8 cellular contexts compared by ENCODE assay signal in genomic region chr17:63946440-63947363, GRCh38. TPM values are rescaled to one million over a fixed set of nuclear protein-coding genes. Genes with fewer than 3 reads are reported as not detected.
DNase-seq lines count a peak whose midpoint lies in the region; ATAC-seq and TF ChIP-seq lines count a peak whose summit lies in the region.

No MANE protein-coding gene starts in this region.

- BruUV-seq in mammary epithelial cell (replicated peaks; lab: Mats Ljungman, UMichigan) = no TSS peak

- no peaks in the 10 kb centered on the region for H3K79me2 ChIP-seq in mammary epithelial cell (ENCODE audit: insufficient read depth, low read length)

- H3K4me2 ChIP-seq in mammary epithelial cell (ENCODE audit: insufficient read depth, low read depth, low read length) = no peak overlapping the region

- in situ Hi-C loops in mammary epithelial cell (cut with MboI; ENCODE audit: low sequenced_read_pairs in 2 of 2) = no loop called here

- no peak overlapping the region for H2AFZ ChIP-seq in mammary epithelial cell (ENCODE audit: low read depth, low read length)

- H3K36me3 ChIP-seq in MG63 (no peaks in the 10 kb centered on the region), mammary epithelial cell (ENCODE audit: insufficient read depth, low read length) (no peaks in the 10 kb centered on the region)

- CTCF ChIA-PET in mammary epithelial cell (lab: Charles Lee; ENCODE audit: low non-redundant PET) = interaction anchor here (0.6 to 1.3 kb wide), 8 partner anchors 15 to 64 kb away, joined by 3 to 26 read pairs (median 7); partner anchors contain the start of gene CD79B

- intact Hi-C loops in mammary epithelial cell (cut with micrococcal nuclease) (loop anchor here (1.0 kb wide), 1 partner anchor 27 kb away; no protein-coding TSS in a partner anchor), left colon (cut with DNase I, micrococcal nuclease) (no loop called here)

- dilution Hi-C loops in mammary epithelial cell (cut with HindIII; ENCODE audit: low sequenced_read_pairs) = no loop called here

- 70% methylated on average over 4 of the region's 20 CpGs for WGBS in mammary epithelial cell (ENCODE audit: low coverage, missing lambda C conversion rate)

- no peaks in the 10 kb centered on the region for H3K27me3 ChIP-seq in MG63
- H3K27me3 ChIP-seq in mammary epithelial cell (ENCODE audit: insufficient read depth, low read length) = no peaks in the 10 kb centered on the region

- ATAC-seq in GM21447 (IDR thresholded peaks at IDR 0.05; ENCODE audit: unreplicated experiment) (peak; percentile 62), left colon (peak; percentile 80)

- no peak overlapping the region for H3K9ac ChIP-seq in mammary epithelial cell (ENCODE audit: insufficient read depth, low read length)

- H3K9me3 ChIP-seq in MG63 (no peaks in the 10 kb centered on the region), mammary epithelial cell (replicated peaks; ENCODE audit: insufficient read depth, low read length) (no peaks in the 10 kb centered on the region)

- H3K4me3 ChIP-seq in MG63 (no peak overlapping the region), mammary epithelial cell (replicated peaks in 1 of 3; ENCODE audit: insufficient read depth in 1 of 3, low read depth in 2 of 3, low read length in 3 of 3) (no peak overlapping the region)

- TF ChIP-seq CTCF in VCaP (conservative IDR thresholded peaks at IDR 0.05) = peak; percentile 84
- peak; percentile 45 to 73 for TF ChIP-seq CTCF in mammary epithelial cell (conservative IDR thresholded peaks at IDR 0.05 in 1 of 2, IDR thresholded peaks at IDR 0.05 in 1 of 2; ENCODE audit: extremely low read depth in 1 of 2, insufficient read depth in 1 of 2, low read depth in 1 of 2, low read length in 2 of 2)

- H3K4me1 ChIP-seq in mammary epithelial cell (ENCODE audit: insufficient read depth, low read length) = no peaks in the 10 kb centered on the region

- H4K20me1 ChIP-seq in mammary epithelial cell (ENCODE audit: insufficient read depth, low read length) = no peaks in the 10 kb centered on the region

- H3K27ac ChIP-seq in VCaP (no peak overlapping the region), mammary epithelial cell (ENCODE audit: insufficient read depth, low read depth, low read length) (no peak overlapping the region)

- DNase-seq in COR-L47 (lab: John Stamatoyannopoulos, UW) (peak; percentile 28), MG63 (peak; percentile 44), mammary epithelial cell (no peak), left colon (peak; percentile 33 to 62), cerebellar nuclear complex (lab: John Stamatoyannopoulos, UW) (no peak)
- DNase-seq in stimulated activated CD4-positive, alpha-beta T cell treated with anti-CD3 and anti-CD28 coated beads, TNF-alpha, amount 100 ng/mL, for 4 hours (ENCODE audit: low read depth in 3 of 3) = peak in 2 of 3 experiments; percentile 29 to 30

RNA-seq across cellular contexts. Expression of gene CD79B, which starts 14.6 kb away (rescaled TPM):
- total RNA-seq in MG63 (2014; rRNA removed; shearing (Covaris generic); ENCODE audit: low replicate concordance) = not detected in 2 replicates
- total RNA-seq in mammary epithelial cell (under 1 TPM; 0.17 to 0.26 TPM), left colon (1 to 10 TPM; 2.0 to 4.0 TPM)
- 0.73 TPM for polyA plus RNA-seq in mammary epithelial cell
- not detected for polyA minus RNA-seq in mammary epithelial cell

RNA-seq across cellular contexts. Expression of gene SCN4A, which starts 26.0 kb away (rescaled TPM):
- total RNA-seq in MG63 (2014; rRNA removed; shearing (Covaris generic); ENCODE audit: low replicate concordance) = not detected in 2 replicates
- not detected for total RNA-seq in mammary epithelial cell
- 0.01 TPM for polyA plus RNA-seq in mammary epithelial cell
- not detected for polyA minus RNA-seq in mammary epithelial cell
- under 1 TPM in 1 of 2 donors, not detected in 1; 0.20 TPM for total RNA-seq in left colon

RNA-seq across cellular contexts. Expression of gene GH1, which starts 28.1 kb away (rescaled TPM):
- total RNA-seq in MG63 (2014; rRNA removed; shearing (Covaris generic); ENCODE audit: low replicate concordance) = not detected in 2 replicates
- total RNA-seq in mammary epithelial cell (not detected), left colon (not detected)
- polyA plus RNA-seq in mammary epithelial cell = not detected
- polyA minus RNA-seq in mammary epithelial cell = not detected

RNA-seq across cellular contexts. Expression of gene CSHL1, which starts 35.6 kb away (rescaled TPM):
- total RNA-seq in MG63 (2014; rRNA removed; shearing (Covaris generic); ENCODE audit: low replicate concordance) = not detected in 2 replicates
- total RNA-seq in mammary epithelial cell (not detected), left colon (not detected)
- not detected for polyA plus RNA-seq in mammary epithelial cell
- not detected for polyA minus RNA-seq in mammary epithelial cell

RNA-seq across cellular contexts. Expression of gene CSH1, which starts 50.3 kb away (rescaled TPM):
- total RNA-seq in MG63 (2014; rRNA removed; shearing (Covaris generic); ENCODE audit: low replicate concordance) = not detected in 2 replicates
- total RNA-seq in mammary epithelial cell (not detected), left colon (not detected)
- not detected for polyA plus RNA-seq in mammary epithelial cell
- polyA minus RNA-seq in mammary epithelial cell = not detected

Comparison
In these comparisons a context has a peak if more than half of its experiments do, and no peak if none do; other contexts are left out.
1. DNase-seq: peak in COR-L47 (single experiment), MG63 (single experiment), left colon (2 of 2) and stimulated activated CD4-positive, alpha-beta T cell treated with anti-CD3 and anti-CD28 coated beads, TNF-alpha, amount 100 ng/mL, for 4 hours (2 of 3); none in mammary epithelial cell (single experiment) and cerebellar nuclear complex (0 of 2).